ENCODE assay signal across 8 cellular contexts in genomic region chr7:30727061-30727945, GRCh38. TPM values are rescaled to one million over a fixed set of nuclear protein-coding genes. Genes with fewer than 3 reads are reported as not detected.
DNase-seq lines count a peak whose midpoint lies in the region; TF ChIP-seq lines count a peak whose summit lies in the region.

No MANE protein-coding gene starts in this region.

- intact Hi-C loops in MCF 10A (cut with micrococcal nuclease): no loop called here

- no peaks in the 10 kb centered on the region for H3K36me3 ChIP-seq in HEK293 (ENCODE audit: control insufficient read depth in 2 of 2, insufficient read depth in 1 of 2, low read length in 2 of 2)

- CTCF ChIA-PET in HEK293 (lab: Yijun Ruan, JAX) (interaction anchor here (0.9 to 1.1 kb wide), 2 partner anchors 11 to 13 kb away, joined by 3 to 5 read pairs; no protein-coding TSS in a partner anchor), MCF 10A (lab: Yijun Ruan, JAX) (interaction anchor here (4.4 kb wide), 1 partner anchor 13 kb away, joined by 35 read pairs; no protein-coding TSS in a partner anchor)

- TF ChIP-seq CTCF in HEK293 (tag by site-specific recombination; IDR thresholded peaks at IDR 0.05): no peak
- no peak for TF ChIP-seq CTCF in glutamatergic neuron (IDR thresholded peaks at IDR 0.05; ENCODE audit: partially characterized antibody, unreplicated experiment)
- TF ChIP-seq CTCF in MCF 10A (IDR thresholded peaks at IDR 0.05; ENCODE audit: unreplicated experiment): no peak

- H3K4me3 Mint-ChIP-seq in glutamatergic neuron (ENCODE audit: unreplicated experiment): no peak overlapping the region
- H3K4me3 Mint-ChIP-seq in MCF 10A (ENCODE audit: unreplicated experiment): no peak overlapping the region

- H3K27me3 Mint-ChIP-seq in glutamatergic neuron (ENCODE audit: unreplicated experiment) (peaks cover 16% of the 10 kb centered on the region), MCF 10A (ENCODE audit: insufficient read depth, unreplicated experiment) (peaks cover 79% of the 10 kb centered on the region)

- peaks cover 4% of the 10 kb centered on the region for H3K36me3 Mint-ChIP-seq in glutamatergic neuron (ENCODE audit: unreplicated experiment)
- no peaks in the 10 kb centered on the region for H3K36me3 Mint-ChIP-seq in MCF 10A (ENCODE audit: insufficient read depth, unreplicated experiment)

- H3K4me3 ChIP-seq in HEK293 (ENCODE audit: low read depth, low read length): no peak overlapping the region

- H3K9me3 Mint-ChIP-seq in glutamatergic neuron (ENCODE audit: unreplicated experiment) (peaks cover 9% of the 10 kb centered on the region), MCF 10A (ENCODE audit: unreplicated experiment) (no peaks in the 10 kb centered on the region)

- H3K4me1 Mint-ChIP-seq in glutamatergic neuron (ENCODE audit: low read depth, unreplicated experiment): peaks cover 33% of the 10 kb centered on the region
- no peaks in the 10 kb centered on the region for H3K4me1 Mint-ChIP-seq in MCF 10A (ENCODE audit: insufficient read depth, unreplicated experiment)

- H3K27ac Mint-ChIP-seq in glutamatergic neuron (ENCODE audit: unreplicated experiment) (no peak overlapping the region), MCF 10A (ENCODE audit: low read depth, unreplicated experiment) (no peak overlapping the region)

- POLR2A ChIA-PET in HEK293 (lab: Yijun Ruan, JAX) (no interaction called here), MCF 10A (lab: Yijun Ruan, JAX) (interaction anchor here (0.6 kb wide), 1 partner anchor 12 kb away, joined by 3 read pairs; no protein-coding TSS in a partner anchor)

- no peaks in the 10 kb centered on the region for H3K9me3 ChIP-seq in HEK293 (ENCODE audit: control insufficient read depth, insufficient read depth, low read depth, low read length)

- BruUV-seq in MCF 10A (replicated peaks; lab: Mats Ljungman, UMichigan): no TSS peak

- DNase-seq in Ammon's horn (ENCODE audit: low spot score) (peak; percentile 43), T-helper 22 cell (ENCODE audit: low read depth) (peak; percentile 42), fibroblast of gingiva (ENCODE audit: low read depth) (peak; percentile 15), glutamatergic neuron (no peak), NCI-H1930 (lab: John Stamatoyannopoulos, UW) (no peak), dedifferentiated amniotic fluid mesenchymal stem cell (ENCODE audit: extremely low spot score) (no peak), MCF 10A (ENCODE audit: unreplicated experiment) (no peak)

- no peak overlapping the region for H3K27ac ChIP-seq in HEK293 (ENCODE audit: extremely low read depth, low read depth, low read length)

- no peaks in the 10 kb centered on the region for H3K4me1 ChIP-seq in HEK293 (ENCODE audit: control insufficient read depth, insufficient read depth, low read length)

TF ChIP-seq in HEK293, 187 proteins besides CTCF, POLR2A, EP300 and RAD21:
- TF ChIP-seq GLI2 (tag by site-specific recombination; IDR thresholded peaks at IDR 0.05; ENCODE audit: borderline replicate concordance, low read depth) (no peak), ZNF548 (tag by site-specific recombination; IDR thresholded peaks at IDR 0.05) (no peak), ZNF140 (tag by site-specific recombination; IDR thresholded peaks at IDR 0.05) (no peak), ZNF16 (tag by site-specific recombination; IDR thresholded peaks at IDR 0.05; ENCODE audit: low read depth) (peak; percentile 49), ZNF558 (tag by site-specific recombination; IDR thresholded peaks at IDR 0.05) (no peak), PBX3 (CRISPR knock-in tag; IDR thresholded peaks at IDR 0.05) (no peak), OVOL3 (tag by site-specific recombination; IDR thresholded peaks at IDR 0.05) (no peak)

RNA-seq across cellular contexts. Expression of gene INMT, which starts 24.6 kb away (rescaled TPM):
- 1.7 TPM for total RNA-seq in glutamatergic neuron (ENCODE audit: unreplicated experiment)
- not detected in 2 replicates for total RNA-seq in MCF 10A (2022)

RNA-seq across cellular contexts. Expression of gene MINDY4, which starts 43.9 kb away (rescaled TPM):
- total RNA-seq in glutamatergic neuron (ENCODE audit: unreplicated experiment) (2.3 TPM), MCF 10A (2022) (9.2 and 12.4 TPM in 2 replicates)

RNA-seq across cellular contexts. Expression of gene CRHR2, which starts 45.0 kb away (rescaled TPM):
- 2.4 TPM for total RNA-seq in glutamatergic neuron (ENCODE audit: unreplicated experiment)
- not detected in 2 replicates for total RNA-seq in MCF 10A (2022)

Comparison
In these comparisons a context has a peak if more than half of its experiments do, and no peak if none do; other contexts are left out.
1. DNase-seq: peak in Ammon's horn (single experiment), T-helper 22 cell (single experiment) and fibroblast of gingiva (single experiment); none in glutamatergic neuron (single experiment), NCI-H1930 (0 of 2), dedifferentiated amniotic fluid mesenchymal stem cell (single experiment) and MCF 10A (single experiment).